6 cellular contexts compared by ENCODE assay signal in the genomic region with DNA sequence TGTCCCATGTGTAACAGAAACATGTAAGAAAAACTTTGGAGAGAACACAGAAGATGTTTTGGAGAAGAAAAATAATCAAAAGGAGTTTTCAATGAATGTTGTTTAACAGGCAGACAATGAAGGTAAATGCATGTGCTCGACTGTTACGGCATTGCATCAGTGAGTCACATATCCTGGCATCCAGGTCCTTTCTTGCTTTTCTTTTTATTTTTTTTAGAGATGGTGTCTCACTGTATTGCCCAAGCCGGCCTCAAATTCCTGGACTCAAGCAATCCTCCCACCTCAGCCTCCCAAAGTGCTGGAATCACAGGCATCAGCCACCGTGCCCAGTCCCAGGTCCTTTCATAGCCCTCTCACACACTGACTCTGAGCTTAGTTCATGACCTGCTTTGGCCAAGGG.
"Had no signal": no experiment of that assay in that cellular context is flagged by ENCODE, and none has a peak within 500 bp of the region (broad histone marks: within the 10 kb centered on the region; RNA-seq: fewer than 3 reads in every experiment).

No MANE protein-coding gene starts in this region.

- H3K4me3 Mint-ChIP-seq: GM23338, H9 had no signal

- H3K4me3 ChIP-seq: GM23338, K562 had no signal

- H2AFZ ChIP-seq: GM23338 had no signal

- H3K27ac Mint-ChIP-seq: GM23338 had no signal

- H3K27ac ChIP-seq: HL-60 had no signal

- DNase-seq: H9, HCEC 1CT, IMR-90 had no signal

- H3K4me1 Mint-ChIP-seq: GM23338 had no signal

- H3K4me2 ChIP-seq: GM23338 had no signal
